Comparison of ENCODE assay signal across 10 cellular contexts in the genomic region with DNA sequence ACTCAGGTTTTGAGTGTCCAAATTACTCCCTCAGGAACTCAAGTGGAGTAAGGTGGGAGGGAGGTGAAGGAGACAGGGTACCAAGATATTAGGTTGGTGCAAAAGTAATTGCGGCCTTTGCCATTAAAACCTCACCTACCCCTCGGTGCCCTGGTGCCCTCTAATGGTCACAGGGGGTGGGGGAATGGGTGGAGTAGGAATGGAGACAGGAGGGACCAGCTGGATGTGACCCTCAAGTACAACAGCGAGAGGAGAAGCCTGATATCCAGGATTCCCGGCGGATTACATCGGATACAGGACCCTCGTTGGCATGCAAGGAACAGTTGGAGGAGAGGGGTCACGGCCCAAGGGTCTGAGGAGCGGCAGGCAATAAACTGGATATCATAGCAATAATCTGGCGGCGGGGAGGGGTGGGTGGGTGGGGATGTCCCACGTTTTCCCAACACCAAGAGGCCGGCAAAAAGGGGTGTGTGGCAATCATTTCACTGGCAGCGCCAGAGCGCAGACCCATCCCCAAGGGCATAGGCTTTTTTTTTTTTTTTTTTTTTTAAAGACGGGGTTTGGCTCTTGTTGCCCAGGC. TPM values are rescaled to one million over a fixed set of nuclear protein-coding genes. Genes with fewer than 3 reads are reported as not detected.
DNase-seq lines count a peak whose midpoint lies in the region; ATAC-seq and TF ChIP-seq lines count a peak whose summit lies in the region.
"Had no signal": no experiment of that assay in that cellular context is flagged by ENCODE, and none has a peak within 500 bp of the region (broad histone marks: within the 10 kb centered on the region; RNA-seq: fewer than 3 reads in every experiment).

No MANE protein-coding gene starts in this region.

- H3K27ac ChIP-seq in neural progenitor cell = no peak overlapping the region

- POLR2A ChIA-PET in GM10248 (lab: Yijun Ruan, JAX) = interaction anchor here (0.6 to 1.1 kb wide), 2 partner anchors 10 to 38 kb away, joined by 3 read pairs; no protein-coding TSS in a partner anchor

- peak overlapping the region in 2 of 3 donors; percentile 91 to 92 for H3K27ac Mint-ChIP-seq in IgD-negative memory B cell
- peak overlapping the region; percentile 56 for H3K27ac Mint-ChIP-seq in activated naive CD8-positive, alpha-beta T cell treated with anti-CD3 and anti-CD28 coated beads for 36 hours
- H3K27ac Mint-ChIP-seq in neural progenitor cell = no peak overlapping the region
- H3K27ac Mint-ChIP-seq in HFFc6 = no peak overlapping the region

- peaks cover 42% of the 10 kb centered on the region for H3F3A ChIP-seq in neural progenitor cell (ENCODE audit: low read depth)

- ATAC-seq in HG03342 (IDR thresholded peaks at IDR 0.05; ENCODE audit: unreplicated experiment) (no peak), GM21576 (IDR thresholded peaks at IDR 0.05; ENCODE audit: unreplicated experiment) (no peak)

- no peaks in the 10 kb centered on the region for H3K9me3 Mint-ChIP-seq in IgD-negative memory B cell
- H3K9me3 Mint-ChIP-seq in activated naive CD8-positive, alpha-beta T cell treated with anti-CD3 and anti-CD28 coated beads for 36 hours = no peaks in the 10 kb centered on the region
- no peaks in the 10 kb centered on the region for H3K9me3 Mint-ChIP-seq in neural progenitor cell
- H3K9me3 Mint-ChIP-seq in HFFc6 = no peaks in the 10 kb centered on the region

- H3K4me2 ChIP-seq in neural progenitor cell = no peak overlapping the region

- H3K4me3 Mint-ChIP-seq in IgD-negative memory B cell (peak overlapping the region in 3 of 4 donors; percentile 78 to 97 (median 95)), neural progenitor cell (peak overlapping the region; percentile 59), HFFc6 (no peak overlapping the region)
- peak overlapping the region; percentile 76 for H3K4me3 Mint-ChIP-seq in activated naive CD8-positive, alpha-beta T cell treated with anti-CD3 and anti-CD28 coated beads for 36 hours

- peaks cover 8% of the 10 kb centered on the region for H3K4me1 ChIP-seq in neural progenitor cell

- H3K9ac ChIP-seq in neural progenitor cell = no peak overlapping the region

- H2AFZ ChIP-seq in neural progenitor cell (replicated peaks) = no peak overlapping the region

- H3K79me2 ChIP-seq in neural progenitor cell (ENCODE audit: low read depth) = peaks cover 7% of the 10 kb centered on the region

- H3K27me3 Mint-ChIP-seq in IgD-negative memory B cell (no peaks in the 10 kb centered on the region), neural progenitor cell (ENCODE audit: insufficient read depth, low read depth) (peaks cover 7% of the 10 kb centered on the region), HFFc6 (ENCODE audit: insufficient read depth) (peaks cover 2% of the 10 kb centered on the region; the same call in 1 of the 2 replicates)
- H3K27me3 Mint-ChIP-seq in activated naive CD8-positive, alpha-beta T cell treated with anti-CD3 and anti-CD28 coated beads for 36 hours = peaks cover 20% of the 10 kb centered on the region

- no peaks in the 10 kb centered on the region for H3K36me3 Mint-ChIP-seq in IgD-negative memory B cell
- no peaks in the 10 kb centered on the region for H3K36me3 Mint-ChIP-seq in activated naive CD8-positive, alpha-beta T cell treated with anti-CD3 and anti-CD28 coated beads for 36 hours
- H3K36me3 Mint-ChIP-seq in neural progenitor cell = no peaks in the 10 kb centered on the region
- H3K36me3 Mint-ChIP-seq in HFFc6 (ENCODE audit: low read depth) = no peaks in the 10 kb centered on the region

- peak; percentile 23 for TF ChIP-seq CTCF in GM10248 (IDR thresholded peaks at IDR 0.05; ENCODE audit: control extremely low read depth, extremely low read depth, low read depth, missing control alignments)
- no peak for TF ChIP-seq CTCF in neural progenitor cell (IDR thresholded peaks at IDR 0.05)
- TF ChIP-seq CTCF in HFFc6 (IDR thresholded peaks at IDR 0.05) = no peak

- H3K9me3 ChIP-seq in neural progenitor cell (ENCODE audit: low read depth) = no peaks in the 10 kb centered on the region
- H3K9me3 ChIP-seq: suprapubic skin had no signal

- H4K20me1 ChIP-seq in neural progenitor cell (ENCODE audit: low read depth) = no peaks in the 10 kb centered on the region

- DNase-seq in GM10248 (ENCODE audit: extremely low spot score) (no peak), neural progenitor cell (ENCODE audit: low spot score) (no peak), HFFc6 (no peak)
- no peak for DNase-seq in activated naive CD8-positive, alpha-beta T cell treated with anti-CD3 and anti-CD28 coated beads for 36 hours

- H3K4me1 Mint-ChIP-seq in IgD-negative memory B cell (peaks cover 7 to 25% (median 17%) of the 10 kb centered on the region in 3 donors), neural progenitor cell (peaks cover 25% of the 10 kb centered on the region), HFFc6 (ENCODE audit: low read depth) (peaks cover 34% of the 10 kb centered on the region)
- H3K4me1 Mint-ChIP-seq in activated naive CD8-positive, alpha-beta T cell treated with anti-CD3 and anti-CD28 coated beads for 36 hours = peaks cover 36% of the 10 kb centered on the region

- H3K27me3 ChIP-seq in neural progenitor cell = no peaks in the 10 kb centered on the region
- H3K27me3 ChIP-seq: suprapubic skin had no signal

- no peaks in the 10 kb centered on the region for H3K36me3 ChIP-seq in neural progenitor cell
- H3K36me3 ChIP-seq: suprapubic skin had no signal

- H3K4me3 ChIP-seq in neural progenitor cell = no peak overlapping the region

- CTCF ChIA-PET in GM10248 (lab: Yijun Ruan, JAX) = interaction anchor here (0.8 to 13.3 kb wide), 19 partner anchors 10 to 517 kb away, joined by 3 to 175 read pairs (median 5); partner anchors contain the start of genes ADAM15, CKS1B, FLAD1 and PBXIP1

RNA-seq across cellular contexts. Expression of gene ZBTB7B, which starts 4.3 kb away (rescaled TPM):
- polyA plus RNA-seq in IgD-negative memory B cell = 7.7 TPM
- total RNA-seq in activated naive CD8-positive, alpha-beta T cell treated with anti-CD3 and anti-CD28 coated beads for 36 hours = 10 to 100 TPM; 14.1 to 14.4 TPM
- 4.7 and 15.7 TPM in 2 replicates for total RNA-seq in neural progenitor cell (ENCODE audit: low replicate concordance)
- 10 to 100 TPM; 31.1 to 37.1 (median 34.1) TPM for total RNA-seq in HFFc6 (2021; fragmentation: NEBNext Ultra II Directional; extraction: Animal tissue kit (Norgen Biotek cat#: 25700))

RNA-seq across cellular contexts. Expression of gene LENEP, which starts 4.9 kb away (rescaled TPM):
- not detected for polyA plus RNA-seq in IgD-negative memory B cell
- total RNA-seq in activated naive CD8-positive, alpha-beta T cell treated with anti-CD3 and anti-CD28 coated beads for 36 hours = under 1 TPM in 1 of 2 experiments, not detected in 1; 0.66 TPM
- total RNA-seq in neural progenitor cell (ENCODE audit: low replicate concordance) = not detected in 2 replicates
- total RNA-seq in HFFc6 (2021; fragmentation: NEBNext Ultra II Directional; extraction: Animal tissue kit (Norgen Biotek cat#: 25700)) = under 1 TPM in 1 of 6 experiments, not detected in 5; 0.46 TPM
- total RNA-seq: glomerular endothelial cell, M059J had no signal

RNA-seq across cellular contexts. Expression of gene FLAD1, which starts 15.1 kb away (rescaled TPM):
- polyA plus RNA-seq in IgD-negative memory B cell = 57.6 TPM
- total RNA-seq in activated naive CD8-positive, alpha-beta T cell treated with anti-CD3 and anti-CD28 coated beads for 36 hours = 10 to 100 TPM; 54.2 to 56.1 TPM
- 19.3 and 47.4 TPM in 2 replicates for total RNA-seq in neural progenitor cell (ENCODE audit: low replicate concordance)
- total RNA-seq in HFFc6 (2021; fragmentation: NEBNext Ultra II Directional; extraction: Animal tissue kit (Norgen Biotek cat#: 25700)) = 10 to 100 TPM; 25.1 to 35.3 (median 29.6) TPM

RNA-seq across cellular contexts. Expression of gene CKS1B, which starts 23.8 kb away (rescaled TPM):
- 102 TPM for polyA plus RNA-seq in IgD-negative memory B cell
- total RNA-seq in activated naive CD8-positive, alpha-beta T cell treated with anti-CD3 and anti-CD28 coated beads for 36 hours = 100 to 1,000 TPM; 156 TPM
- 210 and 297 TPM in 2 replicates for total RNA-seq in neural progenitor cell (ENCODE audit: low replicate concordance)
- total RNA-seq in HFFc6 (2021; fragmentation: NEBNext Ultra II Directional; extraction: Animal tissue kit (Norgen Biotek cat#: 25700)) = 100 to 1,000 TPM in 3 of 6 experiments, 10 to 100 TPM in 3; 52.7 to 111 (median 98.8) TPM

RNA-seq across cellular contexts. Expression of gene SHC1, which starts 27.7 kb away (rescaled TPM):
- polyA plus RNA-seq in IgD-negative memory B cell = 35.7 TPM
- 10 to 100 TPM; 34.7 to 38.4 TPM for total RNA-seq in activated naive CD8-positive, alpha-beta T cell treated with anti-CD3 and anti-CD28 coated beads for 36 hours
- total RNA-seq in neural progenitor cell (ENCODE audit: low replicate concordance) = 69.0 and 86.5 TPM in 2 replicates
- total RNA-seq in HFFc6 (2021; fragmentation: NEBNext Ultra II Directional; extraction: Animal tissue kit (Norgen Biotek cat#: 25700)) = 100 to 1,000 TPM; 371 to 461 (median 401) TPM

Comparison
In these comparisons a context has a peak if more than half of its experiments do, and no peak if none do; other contexts are left out.
1. H3K27ac Mint-ChIP-seq: peak in IgD-negative memory B cell (2 of 3) and activated naive CD8-positive, alpha-beta T cell treated with anti-CD3 and anti-CD28 coated beads for 36 hours (single experiment); none in neural progenitor cell (single experiment) and HFFc6 (single experiment).